Comparison of ENCODE assay signal across 10 cellular contexts in genomic region chr3:179812096-179812382, GRCh38.
"Had no signal": no experiment of that assay in that cellular context is flagged by ENCODE, and none has a peak within 500 bp of the region (broad histone marks: within the 10 kb centered on the region; RNA-seq: fewer than 3 reads in every experiment).

No MANE protein-coding gene starts in this region.

- H3K36me3 ChIP-seq: left ventricle myocardium inferior, thoracic aorta had no signal

- H3K27ac ChIP-seq: left ventricle myocardium inferior, thoracic aorta had no signal

- H3K4me1 ChIP-seq: left ventricle myocardium inferior had no signal

- DNase-seq: activated CD4-positive, CD25-positive, alpha-beta regulatory T cell treated with anti-CD3 and anti-CD28 coated beads, Interleukin-2, amount 50 U/mL, for 72 hours; left ventricle myocardium inferior; stimulated activated CD4-positive, alpha-beta T cell treated with anti-CD3 and anti-CD28 coated beads, Interleukin-12 subunit alpha, Interleukin-12 subunit beta, amount 100 ng/mL, for 4 hours had no signal

- H3K27ac Mint-ChIP-seq: activated naive CD8-positive, alpha-beta T cell treated with anti-CD3 and anti-CD28 coated beads for 36 hours; activated T-helper 1 cell treated with anti-CD3 and anti-CD28 coated beads, Interleukin-12 subunit alpha, Interleukin-12 subunit beta, Interleukin-2, Interleukin-4 antibody, amounts not matched to agents 30 ng/mL and 10 ng/mL and 1 ng/mL, durations not matched to agents 14 hours and 24 hours and 36 hours; dendritic cell treated with granulocyte-macrophage colony-stimulating factor and Interleukin-4, amounts not matched to agents 40 ng/mL and 50 ng/mL, for 4 days; endodermal cell; nephron had no signal

- H3K36me3 Mint-ChIP-seq: activated naive CD8-positive, alpha-beta T cell treated with anti-CD3 and anti-CD28 coated beads for 36 hours; brain had no signal

- H3K9me3 ChIP-seq: left ventricle myocardium inferior, thoracic aorta had no signal

- H3K27me3 Mint-ChIP-seq: activated naive CD8-positive, alpha-beta T cell treated with anti-CD3 and anti-CD28 coated beads for 36 hours; dendritic cell treated with granulocyte-macrophage colony-stimulating factor and Interleukin-4, amounts not matched to agents 40 ng/mL and 50 ng/mL, for 4 days had no signal

- H3K9me3 Mint-ChIP-seq: activated naive CD8-positive, alpha-beta T cell treated with anti-CD3 and anti-CD28 coated beads for 36 hours; activated T-helper 1 cell treated with anti-CD3 and anti-CD28 coated beads, Interleukin-12 subunit alpha, Interleukin-12 subunit beta, Interleukin-2, Interleukin-4 antibody, amounts not matched to agents 30 ng/mL and 10 ng/mL and 1 ng/mL, durations not matched to agents 14 hours and 24 hours and 36 hours; brain; dendritic cell treated with granulocyte-macrophage colony-stimulating factor and Interleukin-4, amounts not matched to agents 40 ng/mL and 50 ng/mL, for 4 days; nephron had no signal

- H3K4me3 Mint-ChIP-seq: activated naive CD8-positive, alpha-beta T cell treated with anti-CD3 and anti-CD28 coated beads for 36 hours; activated T-helper 1 cell treated with anti-CD3 and anti-CD28 coated beads, Interleukin-12 subunit alpha, Interleukin-12 subunit beta, Interleukin-2, Interleukin-4 antibody, amounts not matched to agents 30 ng/mL and 10 ng/mL and 1 ng/mL, durations not matched to agents 14 hours and 24 hours and 36 hours; dendritic cell treated with granulocyte-macrophage colony-stimulating factor and Interleukin-4, amounts not matched to agents 40 ng/mL and 50 ng/mL, for 4 days; endodermal cell; nephron had no signal

- H3K4me3 ChIP-seq: left ventricle myocardium inferior, thoracic aorta had no signal
